1 cellular context compared by ENCODE assay signal in genomic region chr10:22026287-22026686, GRCh38.
A peak's percentile ranks its signal among the peaks of the same experiment; 100 is the strongest.
TF ChIP-seq lines count a peak whose summit lies in the region.

No MANE protein-coding gene starts in this region.

TF ChIP-seq in K562, 482 proteins besides CTCF, POLR2A, EP300 and RAD21 (continued from another document):
- no peak for TF ChIP-seq ZNF134 (CRISPR knock-in tag; conservative IDR thresholded peaks at IDR 0.05)
- TF ChIP-seq, protein P1, sequence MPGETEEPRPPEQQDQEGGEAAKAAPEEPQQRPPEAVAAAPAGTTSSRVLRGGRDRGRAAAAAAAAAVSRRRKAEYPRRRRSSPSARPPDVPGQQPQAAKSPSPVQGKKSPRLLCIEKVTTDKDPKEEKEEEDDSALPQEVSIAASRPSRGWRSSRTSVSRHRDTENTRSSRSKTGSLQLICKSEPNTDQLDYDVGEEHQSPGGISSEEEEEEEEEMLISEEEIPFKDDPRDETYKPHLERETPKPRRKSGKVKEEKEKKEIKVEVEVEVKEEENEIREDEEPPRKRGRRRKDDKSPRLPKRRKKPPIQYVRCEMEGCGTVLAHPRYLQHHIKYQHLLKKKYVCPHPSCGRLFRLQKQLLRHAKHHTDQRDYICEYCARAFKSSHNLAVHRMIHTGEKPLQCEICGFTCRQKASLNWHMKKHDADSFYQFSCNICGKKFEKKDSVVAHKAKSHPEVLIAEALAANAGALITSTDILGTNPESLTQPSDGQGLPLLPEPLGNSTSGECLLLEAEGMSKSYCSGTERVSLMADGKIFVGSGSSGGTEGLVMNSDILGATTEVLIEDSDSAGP (CRISPR knock-in tag; IDR thresholded peaks at IDR 0.05), result no peak
- TF ChIP-seq TRIM24 (IDR thresholded peaks at IDR 0.05), result peak; percentile 32 to 59; a peak in 2 of 4 replicates
- no peak for TF ChIP-seq PML (IDR thresholded peaks at IDR 0.05; ENCODE audit: low read length)
- no peak for TF ChIP-seq ZNF699 (CRISPR knock-in tag; IDR thresholded peaks at IDR 0.05; ENCODE audit: insufficient replicate concordance)
- TF ChIP-seq ARID1B (IDR thresholded peaks at IDR 0.05), result peak; percentile 49; the same call in 1 of the 2 replicates
- no peak for TF ChIP-seq ARHGAP35 (IDR thresholded peaks at IDR 0.05; ENCODE audit: partially characterized antibody)
- TF ChIP-seq ELK1 (CRISPR knock-in tag; IDR thresholded peaks at IDR 0.05), result no peak
- TF ChIP-seq CBX5 (IDR thresholded peaks at IDR 0.05; ENCODE audit: borderline replicate concordance, low read depth), result peak; percentile 53; the same call in 1 of the 2 replicates
- no peak for TF ChIP-seq ASH1L (IDR thresholded peaks at IDR 0.05; ENCODE audit: borderline replicate concordance, low read depth, partially characterized antibody)
- no peak for TF ChIP-seq LEF1 (IDR thresholded peaks at IDR 0.05)
- TF ChIP-seq ELF1 (tag; IDR thresholded peaks at IDR 0.05), result no peak
- no peak for TF ChIP-seq SIN3B (IDR thresholded peaks at IDR 0.05; ENCODE audit: low read depth)
- TF ChIP-seq ZNF57 (CRISPR knock-in tag; IDR thresholded peaks at IDR 0.05), result no peak
- TF ChIP-seq HDAC6 (IDR thresholded peaks at IDR 0.05; ENCODE audit: low read depth, low read length), result no peak
- peak; percentile 9 for TF ChIP-seq MEIS2 (IDR thresholded peaks at IDR 0.05; ENCODE audit: partially characterized antibody)
- TF ChIP-seq FOXA1 (IDR thresholded peaks at IDR 0.05; ENCODE audit: borderline replicate concordance), result no peak
- TF ChIP-seq MECOM (CRISPR knock-in tag; IDR thresholded peaks at IDR 0.05), result 0 out of 2 replicates have a peak, but pooled peaks have one; percentile 59
- TF ChIP-seq NFXL1 (CRISPR knock-in tag; IDR thresholded peaks at IDR 0.05), result no peak
- TF ChIP-seq, protein P2, sequence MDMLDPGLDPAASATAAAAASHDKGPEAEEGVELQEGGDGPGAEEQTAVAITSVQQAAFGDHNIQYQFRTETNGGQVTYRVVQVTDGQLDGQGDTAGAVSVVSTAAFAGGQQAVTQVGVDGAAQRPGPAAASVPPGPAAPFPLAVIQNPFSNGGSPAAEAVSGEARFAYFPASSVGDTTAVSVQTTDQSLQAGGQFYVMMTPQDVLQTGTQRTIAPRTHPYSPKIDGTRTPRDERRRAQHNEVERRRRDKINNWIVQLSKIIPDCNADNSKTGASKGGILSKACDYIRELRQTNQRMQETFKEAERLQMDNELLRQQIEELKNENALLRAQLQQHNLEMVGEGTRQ (CRISPR knock-in tag; IDR thresholded peaks at IDR 0.05), result no peak
- TF ChIP-seq MCM5 (IDR thresholded peaks at IDR 0.05; ENCODE audit: low read depth), result no peak
- no peak for TF ChIP-seq CHD1 (IDR thresholded peaks at IDR 0.05; ENCODE audit: low read length)
- no peak for TF ChIP-seq TAL1 (IDR thresholded peaks at IDR 0.05)
- TF ChIP-seq, protein P3, sequence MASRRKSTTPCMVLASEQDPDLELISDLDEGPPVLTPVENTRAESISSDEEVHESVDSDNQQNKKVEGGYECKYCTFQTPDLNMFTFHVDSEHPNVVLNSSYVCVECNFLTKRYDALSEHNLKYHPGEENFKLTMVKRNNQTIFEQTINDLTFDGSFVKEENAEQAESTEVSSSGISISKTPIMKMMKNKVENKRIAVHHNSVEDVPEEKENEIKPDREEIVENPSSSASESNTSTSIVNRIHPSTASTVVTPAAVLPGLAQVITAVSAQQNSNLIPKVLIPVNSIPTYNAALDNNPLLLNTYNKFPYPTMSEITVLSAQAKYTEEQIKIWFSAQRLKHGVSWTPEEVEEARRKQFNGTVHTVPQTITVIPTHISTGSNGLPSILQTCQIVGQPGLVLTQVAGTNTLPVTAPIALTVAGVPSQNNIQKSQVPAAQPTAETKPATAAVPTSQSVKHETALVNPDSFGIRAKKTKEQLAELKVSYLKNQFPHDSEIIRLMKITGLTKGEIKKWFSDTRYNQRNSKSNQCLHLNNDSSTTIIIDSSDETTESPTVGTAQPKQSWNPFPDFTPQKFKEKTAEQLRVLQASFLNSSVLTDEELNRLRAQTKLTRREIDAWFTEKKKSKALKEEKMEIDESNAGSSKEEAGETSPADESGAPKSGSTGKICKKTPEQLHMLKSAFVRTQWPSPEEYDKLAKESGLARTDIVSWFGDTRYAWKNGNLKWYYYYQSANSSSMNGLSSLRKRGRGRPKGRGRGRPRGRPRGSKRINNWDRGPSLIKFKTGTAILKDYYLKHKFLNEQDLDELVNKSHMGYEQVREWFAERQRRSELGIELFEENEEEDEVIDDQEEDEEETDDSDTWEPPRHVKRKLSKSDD (conservative IDR thresholded peaks at IDR 0.05; ENCODE audit: low read length), result no peak
- no peak for TF ChIP-seq DIDO1 (tag; IDR thresholded peaks at IDR 0.05; ENCODE audit: low read depth)
- TF ChIP-seq NR2F6 (CRISPR knock-in tag; IDR thresholded peaks at IDR 0.05), result no peak
- no peak for TF ChIP-seq ESRRB (CRISPR knock-in tag; IDR thresholded peaks at IDR 0.05; ENCODE audit: borderline replicate concordance)
- TF ChIP-seq NELFE (IDR thresholded peaks at IDR 0.05; ENCODE audit: insufficient read depth, insufficient read length), result no peak
- no peak for TF ChIP-seq ZNF282 (CRISPR knock-in tag; IDR thresholded peaks at IDR 0.05)
- no peak for TF ChIP-seq RNF2 (IDR thresholded peaks at IDR 0.05)
- TF ChIP-seq ZNF561 (CRISPR knock-in tag; conservative IDR thresholded peaks at IDR 0.05), result no peak
- no peak for TF ChIP-seq ZNF197 (CRISPR knock-in tag; IDR thresholded peaks at IDR 0.05; ENCODE audit: low read depth)
- TF ChIP-seq, protein P4, sequence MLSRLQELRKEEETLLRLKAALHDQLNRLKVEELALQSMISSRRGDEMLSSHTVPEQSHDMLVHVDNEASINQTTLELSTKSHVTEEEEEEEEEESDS (CRISPR knock-in tag; IDR thresholded peaks at IDR 0.05), result no peak
- no peak for TF ChIP-seq ZNF589 (CRISPR knock-in tag; IDR thresholded peaks at IDR 0.05; ENCODE audit: low read depth)
- TF ChIP-seq ZBTB40 (IDR thresholded peaks at IDR 0.05), result no peak
- no peak for TF ChIP-seq ZBTB40 (CRISPR knock-in tag; IDR thresholded peaks at IDR 0.05)
- TF ChIP-seq ZNF280B (CRISPR knock-in tag; IDR thresholded peaks at IDR 0.05), result no peak
- TF ChIP-seq, protein P5, sequence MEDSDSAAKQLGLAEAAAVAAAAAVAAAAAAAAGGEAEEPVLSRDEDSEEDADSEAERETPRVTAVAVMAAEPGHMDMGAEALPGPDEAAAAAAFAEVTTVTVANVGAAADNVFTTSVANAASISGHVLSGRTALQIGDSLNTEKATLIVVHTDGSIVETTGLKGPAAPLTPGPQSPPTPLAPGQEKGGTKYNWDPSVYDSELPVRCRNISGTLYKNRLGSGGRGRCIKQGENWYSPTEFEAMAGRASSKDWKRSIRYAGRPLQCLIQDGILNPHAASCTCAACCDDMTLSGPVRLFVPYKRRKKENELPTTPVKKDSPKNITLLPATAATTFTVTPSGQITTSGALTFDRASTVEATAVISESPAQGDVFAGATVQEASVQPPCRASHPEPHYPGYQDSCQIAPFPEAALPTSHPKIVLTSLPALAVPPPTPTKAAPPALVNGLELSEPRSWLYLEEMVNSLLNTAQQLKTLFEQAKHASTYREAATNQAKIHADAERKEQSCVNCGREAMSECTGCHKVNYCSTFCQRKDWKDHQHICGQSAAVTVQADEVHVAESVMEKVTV (CRISPR knock-in tag; IDR thresholded peaks at IDR 0.05), result no peak
